In genomic region chr5:106875591-106876297, GRCh38 we compare ENCODE assay signal across 8 cellular contexts.
DNase-seq lines count a peak whose midpoint lies in the region; ATAC-seq and TF ChIP-seq lines count a peak whose summit lies in the region.

No MANE protein-coding gene starts in this region.

- H3K27ac ChIP-seq in VCaP: no peak overlapping the region
- H3K27ac ChIP-seq in iPS DF 6.9 (ENCODE audit: low read length): no peak overlapping the region

- WGBS in iPS DF 6.9 (ENCODE audit: insufficient coverage, insufficient read length): no CpG with 5 or more reads among the region's 21 CpGs

- H3K27me3 ChIP-seq in GM06990 (replicated peaks; ENCODE audit: control insufficient read depth, insufficient read depth, low read length) (no peaks in the 10 kb centered on the region), iPS DF 6.9 (ENCODE audit: control insufficient read depth, insufficient read depth, low read length) (no peaks in the 10 kb centered on the region)

- H3K4me3 ChIP-seq in GM06990 (replicated peaks; ENCODE audit: low read depth, low read length): no peak overlapping the region
- H3K4me3 ChIP-seq in iPS DF 6.9 (ENCODE audit: low read length): no peak overlapping the region

- TF ChIP-seq CTCF in GM06990 (IDR thresholded peaks at IDR 0.05; ENCODE audit: insufficient read depth, low read length, poor library complexity, severe bottlenecking) (peak; percentile 70), VCaP (conservative IDR thresholded peaks at IDR 0.05) (peak; percentile 86)

- no peaks in the 10 kb centered on the region; the same call in 1 of the 2 replicates for H3K9me3 ChIP-seq in iPS DF 6.9 (ENCODE audit: control insufficient read depth, insufficient read depth, low read length)

- ATAC-seq in HG02938 (IDR thresholded peaks at IDR 0.05; ENCODE audit: unreplicated experiment) (peak; percentile 49), HG03521 (IDR thresholded peaks at IDR 0.05; ENCODE audit: unreplicated experiment) (no peak), HG03095 (IDR thresholded peaks at IDR 0.05; ENCODE audit: unreplicated experiment) (no peak), GM19463 (IDR thresholded peaks at IDR 0.05; ENCODE audit: unreplicated experiment) (no peak)

- H3K36me3 ChIP-seq in GM06990 (ENCODE audit: control insufficient read depth, insufficient read depth, low read length) (no peaks in the 10 kb centered on the region), iPS DF 6.9 (ENCODE audit: control insufficient read depth, insufficient read depth, low read length) (no peaks in the 10 kb centered on the region)

- DNase-seq in GM06990 (ENCODE audit: extremely low read depth, insufficient read length) (peak; percentile 15), iPS DF 6.9 (ENCODE audit: low read depth, low spot score) (peak; percentile 25)
- DNase-seq in stimulated activated CD4-positive, alpha-beta T cell treated with anti-CD3 and anti-CD28 coated beads, Interleukin-2, amount 100 ng/mL, for 24 hours: no peak

- H3K4me1 ChIP-seq in iPS DF 6.9 (ENCODE audit: control insufficient read depth, insufficient read depth, low read length): no peaks in the 10 kb centered on the region

Comparison
In these comparisons a context has a peak if more than half of its experiments do, and no peak if none do; other contexts are left out.
1. DNase-seq: peak in GM06990 (single experiment) and iPS DF 6.9 (single experiment); none in stimulated activated CD4-positive, alpha-beta T cell treated with anti-CD3 and anti-CD28 coated beads, Interleukin-2, amount 100 ng/mL, for 24 hours (0 of 2).